ENCODE assay signal across 14 cellular contexts in the genomic region with DNA sequence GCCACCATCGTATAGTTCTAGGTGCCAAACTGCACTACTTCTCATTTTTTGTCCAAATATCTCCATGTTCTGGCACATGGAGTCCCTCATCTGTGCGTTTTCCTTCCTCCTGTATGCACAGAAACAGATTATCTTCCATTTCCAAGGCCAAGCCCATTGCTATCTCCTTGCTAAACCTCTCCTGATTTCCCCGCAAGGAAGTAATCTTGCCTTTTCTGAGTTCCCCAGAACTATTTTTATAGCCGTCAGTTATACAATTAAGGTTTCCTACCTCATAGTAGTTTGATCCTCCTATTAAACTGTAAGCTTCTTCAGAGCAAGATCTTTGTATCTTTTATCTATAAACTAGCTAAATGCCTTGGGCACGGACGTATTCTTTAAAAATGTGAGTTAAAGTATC. TPM values are rescaled to one million over a fixed set of nuclear protein-coding genes. Genes with fewer than 3 reads are reported as not detected.
DNase-seq lines count a peak whose midpoint lies in the region; ATAC-seq and TF ChIP-seq lines count a peak whose summit lies in the region.
"Had no signal": no experiment of that assay in that cellular context is flagged by ENCODE, and none has a peak within 500 bp of the region (broad histone marks: within the 10 kb centered on the region; RNA-seq: fewer than 3 reads in every experiment).

No MANE protein-coding gene starts in this region.

- H3K4me3 ChIP-seq in cardiac muscle cell (no peak overlapping the region), mucosa of rectum (ENCODE audit: low read length in 2 of 2) (peak overlapping the region; percentile 24 to 26)
- H3K4me3 ChIP-seq: BLaER1, HAP-1 had no signal

- no peaks in the 10 kb centered on the region for H3K9me3 ChIP-seq in cardiac muscle cell (ENCODE audit: low read depth)
- H3K9me3 ChIP-seq in mucosa of rectum (ENCODE audit: control insufficient read depth in 2 of 2, low read length in 2 of 2), result no peaks in the 10 kb centered on the region
- H3K9me3 ChIP-seq: BLaER1, Caco-2 had no signal

- H3K4me1 ChIP-seq in cardiac muscle cell (ENCODE audit: low read depth), result peaks cover 13% of the 10 kb centered on the region
- peaks cover 18% of the 10 kb centered on the region for H3K4me1 ChIP-seq in foreskin keratinocyte
- H3K4me1 ChIP-seq in mucosa of rectum (ENCODE audit: control insufficient read depth in 2 of 2, insufficient read depth in 2 of 2, low read length in 2 of 2), result peaks cover 14 to 25% of the 10 kb centered on the region in 2 donors

- DNase-seq in cardiac muscle cell (ENCODE audit: low read depth in 1 of 2, low spot score in 1 of 2) (no peak), left ventricle myocardium superior (no peak), foreskin keratinocyte (no peak), HUDEP-2 (lab: John Stamatoyannopoulos, UW; ENCODE audit: unreplicated experiment in 76 of 76) (no peak), NCI-H2171 treated with DMSO at 0.1 percent for 48 hours (lab: John Stamatoyannopoulos, UW) (no peak)
- no peak for DNase-seq in activated CD8-positive, alpha-beta memory T cell treated with anti-CD3 and anti-CD28 coated beads for 24 hours
- DNase-seq: 8988T; AML-193; Caco-2; CD8-positive, alpha-beta memory T cell; DMS53 had no signal

- TF ChIP-seq CTCF in cardiac muscle cell (IDR thresholded peaks at IDR 0.05; ENCODE audit: low read depth, low read length), result no peak
- no peak for TF ChIP-seq CTCF in foreskin keratinocyte (conservative IDR thresholded peaks at IDR 0.05)

- H3K9ac ChIP-seq in mucosa of rectum (ENCODE audit: low read depth in 1 of 2, low read length in 2 of 2), result peak overlapping the region in 1 of 2 donors; percentile 12
- H3K9ac ChIP-seq: BLaER1 had no signal

- intact Hi-C loops in left ventricle myocardium superior (cut with micrococcal nuclease), result no loop called here

- H3K36me3 ChIP-seq in cardiac muscle cell, result no peaks in the 10 kb centered on the region
- H3K36me3 ChIP-seq in mucosa of rectum (ENCODE audit: control insufficient read depth in 2 of 2, insufficient read depth in 2 of 2, low read length in 2 of 2), result no peaks in the 10 kb centered on the region
- H3K36me3 ChIP-seq: BLaER1 had no signal

- H3K27ac ChIP-seq in cardiac muscle cell (peak overlapping the region; percentile 37), foreskin keratinocyte (peak overlapping the region; percentile 4), mucosa of rectum (ENCODE audit: low read depth in 2 of 2, low read length in 2 of 2) (peak overlapping the region; percentile 72 to 84)
- H3K27ac ChIP-seq: BLaER1 had no signal

- no peak for ATAC-seq in left ventricle myocardium superior
- ATAC-seq in foreskin keratinocyte, result no peak

- H3K27me3 ChIP-seq in cardiac muscle cell, result no peaks in the 10 kb centered on the region
- H3K27me3 ChIP-seq in foreskin keratinocyte, result no peaks in the 10 kb centered on the region
- peaks cover 0 to 3% of the 10 kb centered on the region in 2 donors for H3K27me3 ChIP-seq in mucosa of rectum (ENCODE audit: control insufficient read depth in 2 of 2, insufficient read depth in 2 of 2, low read length in 2 of 2)
- H3K27me3 ChIP-seq: BLaER1 had no signal

RNA-seq across cellular contexts. Expression of a gene that starts 7.2 kb away (rescaled TPM):
- total RNA-seq in cardiac muscle cell, result 27.6 and 45.3 TPM in 2 replicates
- 34.1 and 55.1 TPM in 2 replicates for polyA plus RNA-seq in cardiac muscle cell
- total RNA-seq in left ventricle myocardium superior, result 49.6 TPM
- 142 and 144 TPM in 2 replicates for total RNA-seq in foreskin keratinocyte
- polyA plus RNA-seq in foreskin keratinocyte, result 28.0 and 35.4 TPM in 2 replicates

RNA-seq across cellular contexts. Expression of a gene that starts 57.6 kb away (rescaled TPM):
- not detected in 2 replicates for total RNA-seq in cardiac muscle cell
- 0.02 TPM in 1 of 2 replicates, not detected in the other for polyA plus RNA-seq in cardiac muscle cell
- not detected for total RNA-seq in left ventricle myocardium superior
- 73.1 and 102 TPM in 2 replicates for total RNA-seq in foreskin keratinocyte
- polyA plus RNA-seq in foreskin keratinocyte, result 18.4 and 20.3 TPM in 2 replicates
- total RNA-seq: CD8-positive, alpha-beta memory T cell had no signal
- polyA plus RNA-seq: CD8-positive, alpha-beta memory T cell had no signal

Comparison
In these comparisons a context has a peak if more than half of its experiments do, and no peak if none do; other contexts are left out.
1. H3K27ac ChIP-seq: peak in every context shown above with its lines; median percentile 78 in mucosa of rectum; 37 in cardiac muscle cell; 4 in foreskin keratinocyte.
2. RNA of a gene that starts 57.6 kb away (total RNA-seq): 73.1 to 102 TPM in foreskin keratinocyte; not detected in left ventricle myocardium superior (single experiment) and not detected in cardiac muscle cell; every median in the first group is over 10 times any median in the second.